ENCODE assay signal across 1 cellular context in genomic region chrX:112866175-112866574, GRCh38.
TF ChIP-seq lines count a peak whose summit lies in the region.

No MANE protein-coding gene starts in this region.

TF ChIP-seq in IMR-90, 13 proteins besides CTCF, POLR2A, EP300 and RAD21:
- no peak for TF ChIP-seq MAZ (IDR thresholded peaks at IDR 0.05; ENCODE audit: borderline replicate concordance, low read depth, low read length)
- no peak for TF ChIP-seq RCOR1 (IDR thresholded peaks at IDR 0.05; ENCODE audit: insufficient replicate concordance, low read length)
- no peak for TF ChIP-seq NFE2L2 (IDR thresholded peaks at IDR 0.05; ENCODE audit: low read depth, low read length)
- no peak for TF ChIP-seq SMC3 (IDR thresholded peaks at IDR 0.05; ENCODE audit: low read depth, low read length)
- TF ChIP-seq FOS (IDR thresholded peaks at IDR 0.05; ENCODE audit: low read depth, low read length) = no peak
